Comparison of ENCODE assay signal across 25 cellular contexts in genomic region chr2:85899284-85899683, GRCh38.
"Had no signal": no experiment of that assay in that cellular context is flagged by ENCODE, and none has a peak within 500 bp of the region (broad histone marks: within the 10 kb centered on the region; RNA-seq: fewer than 3 reads in every experiment).

No MANE protein-coding gene starts in this region.

- H3K27me3 ChIP-seq: gastroesophageal sphincter, neutrophil, right lobe of liver, testis, vagina had no signal

- H3K27ac ChIP-seq: epithelial cell of prostate, gastroesophageal sphincter, lower lobe of right lung, neutrophil, right lobe of liver, skin epidermis, testis, vagina had no signal

- H3K27ac Mint-ChIP-seq: activated naive CD8-positive, alpha-beta T cell treated with anti-CD3 and anti-CD28 coated beads, Interleukin-2, amount 10 ng/mL, durations not matched to agents 7 days and 5 days; activated T-helper 2 cell treated with anti-CD3 and anti-CD28 coated beads, Interferon-gamma antibody, Interleukin-2, Interleukin-4, amounts not matched to agents 10 μg/mL and 5 μg/mL and 100 μg/mL, durations not matched to agents 14 hours and 24 hours and 36 hours; nephron; stimulated activated naive CD8-positive, alpha-beta T cell treated with anti-CD3 and anti-CD28 coated beads, Interleukin-15, amount 100 ng/mL, for 72 hours; type B pancreatic cell had no signal

- DNase-seq: activated CD4-positive, alpha-beta T cell treated with anti-CD3 and anti-CD28 coated beads for 1 hour; activated CD4-positive, alpha-beta T cell treated with anti-CD3 and anti-CD28 coated beads, Interleukin-2, amount 50 U/mL, for 1 hour; activated CD8-positive, alpha-beta memory T cell treated with anti-CD3 and anti-CD28 coated beads for 24 hours; activated CD8-positive, alpha-beta memory T cell treated with anti-CD3 and anti-CD28 coated beads, Interleukin-2, amount 50 U/mL, for 4 hours; activated naive CD4-positive, alpha-beta T cell treated with Interleukin-2 at 50 U/mL for 16 hours; activated naive CD8-positive, alpha-beta T cell treated with anti-CD3 and anti-CD28 coated beads, Interleukin-2, amount 10 ng/mL, durations not matched to agents 7 days and 5 days; activated T-cell treated with anti-CD3 and anti-CD28 coated beads, Interleukin-2, amount 50 U/mL, for 4 hours; cerebellar nuclear complex; cortex of kidney; lower lobe of right lung; posterior cingulate gyrus; right lobe of liver; stimulated activated CD4-positive, alpha-beta T cell treated with anti-CD3 and anti-CD28 coated beads, Interleukin-1b, Interleukin-23, amount 100 ng/mL, for 48 hours; stimulated activated naive CD8-positive, alpha-beta T cell treated with anti-CD3 and anti-CD28 coated beads, Interleukin-15, amount 100 ng/mL, for 72 hours; T-helper 1 cell; T-helper 9 cell; testis had no signal

- H3K27me3 Mint-ChIP-seq: activated naive CD8-positive, alpha-beta T cell treated with anti-CD3 and anti-CD28 coated beads, Interleukin-2, amount 10 ng/mL, durations not matched to agents 7 days and 5 days; stimulated activated naive CD8-positive, alpha-beta T cell treated with anti-CD3 and anti-CD28 coated beads, Interleukin-15, amount 100 ng/mL, for 72 hours; type B pancreatic cell had no signal

- H3K9me3 Mint-ChIP-seq: type B pancreatic cell had no signal

- H3K9me3 ChIP-seq: gastroesophageal sphincter, lower lobe of right lung, neutrophil, right lobe of liver, testis, vagina had no signal

- H3K36me3 Mint-ChIP-seq: type B pancreatic cell had no signal

- H3K36me3 ChIP-seq: gastroesophageal sphincter, lower lobe of right lung, neutrophil, right lobe of liver, vagina had no signal

- H3K4me3 Mint-ChIP-seq: activated naive CD8-positive, alpha-beta T cell treated with anti-CD3 and anti-CD28 coated beads, Interleukin-2, amount 10 ng/mL, durations not matched to agents 7 days and 5 days; activated T-cell treated with anti-CD3 and anti-CD28 coated beads, Interleukin-2, amount 50 U/mL, for 4 hours; nephron; stimulated activated naive CD8-positive, alpha-beta T cell treated with anti-CD3 and anti-CD28 coated beads, Interleukin-15, amount 100 ng/mL, for 72 hours; type B pancreatic cell had no signal

- H3K4me1 ChIP-seq: lower lobe of right lung, right lobe of liver, testis, vagina had no signal

- H3K4me3 ChIP-seq: gastroesophageal sphincter, lower lobe of right lung, right lobe of liver, skin epidermis, testis, vagina had no signal
